ENCODE assay signal across 1 cellular context in the genomic region with DNA sequence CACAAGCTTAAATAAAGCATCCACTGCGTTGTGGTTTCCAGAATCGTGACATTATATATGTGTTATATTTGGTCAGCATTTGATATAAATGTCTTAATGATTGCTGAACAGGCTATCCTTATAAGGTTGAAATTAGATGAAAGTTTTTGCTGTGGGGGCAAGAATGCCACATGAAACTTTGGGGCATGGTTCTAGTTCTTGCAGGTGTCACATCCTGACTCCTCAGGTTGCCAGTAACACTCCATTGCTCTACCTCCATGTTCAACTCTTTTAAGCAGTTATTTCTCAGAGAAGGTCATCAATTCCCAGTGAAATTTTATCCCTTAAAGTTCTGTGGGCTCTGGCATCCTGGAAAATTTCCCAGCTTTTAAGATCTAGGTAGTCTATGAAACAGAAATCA.
TF ChIP-seq lines count a peak whose summit lies in the region.

No MANE protein-coding gene starts in this region.

TF ChIP-seq in SK-N-SH treated with all-trans-retinoic acid at 6 μM for 48 hours, 23 proteins besides CTCF, POLR2A, EP300 and RAD21 (continued from another document):
- TF ChIP-seq, protein P1, sequence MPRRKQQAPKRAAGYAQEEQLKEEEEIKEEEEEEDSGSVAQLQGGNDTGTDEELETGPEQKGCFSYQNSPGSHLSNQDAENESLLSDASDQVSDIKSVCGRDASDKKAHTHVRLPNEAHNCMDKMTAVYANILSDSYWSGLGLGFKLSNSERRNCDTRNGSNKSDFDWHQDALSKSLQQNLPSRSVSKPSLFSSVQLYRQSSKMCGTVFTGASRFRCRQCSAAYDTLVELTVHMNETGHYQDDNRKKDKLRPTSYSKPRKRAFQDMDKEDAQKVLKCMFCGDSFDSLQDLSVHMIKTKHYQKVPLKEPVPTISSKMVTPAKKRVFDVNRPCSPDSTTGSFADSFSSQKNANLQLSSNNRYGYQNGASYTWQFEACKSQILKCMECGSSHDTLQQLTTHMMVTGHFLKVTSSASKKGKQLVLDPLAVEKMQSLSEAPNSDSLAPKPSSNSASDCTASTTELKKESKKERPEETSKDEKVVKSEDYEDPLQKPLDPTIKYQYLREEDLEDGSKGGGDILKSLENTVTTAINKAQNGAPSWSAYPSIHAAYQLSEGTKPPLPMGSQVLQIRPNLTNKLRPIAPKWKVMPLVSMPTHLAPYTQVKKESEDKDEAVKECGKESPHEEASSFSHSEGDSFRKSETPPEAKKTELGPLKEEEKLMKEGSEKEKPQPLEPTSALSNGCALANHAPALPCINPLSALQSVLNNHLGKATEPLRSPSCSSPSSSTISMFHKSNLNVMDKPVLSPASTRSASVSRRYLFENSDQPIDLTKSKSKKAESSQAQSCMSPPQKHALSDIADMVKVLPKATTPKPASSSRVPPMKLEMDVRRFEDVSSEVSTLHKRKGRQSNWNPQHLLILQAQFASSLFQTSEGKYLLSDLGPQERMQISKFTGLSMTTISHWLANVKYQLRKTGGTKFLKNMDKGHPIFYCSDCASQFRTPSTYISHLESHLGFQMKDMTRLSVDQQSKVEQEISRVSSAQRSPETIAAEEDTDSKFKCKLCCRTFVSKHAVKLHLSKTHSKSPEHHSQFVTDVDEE (CRISPR knock-in tag; IDR thresholded peaks at IDR 0.05): no peak
- TF ChIP-seq BACH2 (CRISPR knock-in tag; IDR thresholded peaks at IDR 0.05; ENCODE audit: borderline replicate concordance) (no peak), ESRRG (CRISPR knock-in tag; IDR thresholded peaks at IDR 0.05) (no peak), ZFP3 (CRISPR knock-in tag; IDR thresholded peaks at IDR 0.05) (no peak), ARNTL (CRISPR knock-in tag; IDR thresholded peaks at IDR 0.05; ENCODE audit: borderline replicate concordance, low read depth) (no peak), ZFP30 (CRISPR knock-in tag; IDR thresholded peaks at IDR 0.05) (no peak), ZC3H10 (CRISPR knock-in tag; IDR thresholded peaks at IDR 0.05) (no peak)
- TF ChIP-seq, protein P2, sequence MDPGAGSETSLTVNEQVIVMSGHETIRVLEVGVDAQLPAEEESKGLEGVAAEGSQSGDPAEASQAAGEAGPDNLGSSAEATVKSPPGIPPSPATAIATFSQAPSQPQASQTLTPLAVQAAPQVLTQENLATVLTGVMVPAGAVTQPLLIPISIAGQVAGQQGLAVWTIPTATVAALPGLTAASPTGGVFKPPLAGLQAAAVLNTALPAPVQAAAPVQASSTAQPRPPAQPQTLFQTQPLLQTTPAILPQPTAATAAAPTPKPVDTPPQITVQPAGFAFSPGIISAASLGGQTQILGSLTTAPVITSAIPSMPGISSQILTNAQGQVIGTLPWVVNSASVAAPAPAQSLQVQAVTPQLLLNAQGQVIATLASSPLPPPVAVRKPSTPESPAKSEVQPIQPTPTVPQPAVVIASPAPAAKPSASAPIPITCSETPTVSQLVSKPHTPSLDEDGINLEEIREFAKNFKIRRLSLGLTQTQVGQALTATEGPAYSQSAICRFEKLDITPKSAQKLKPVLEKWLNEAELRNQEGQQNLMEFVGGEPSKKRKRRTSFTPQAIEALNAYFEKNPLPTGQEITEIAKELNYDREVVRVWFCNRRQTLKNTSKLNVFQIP (CRISPR knock-in tag; IDR thresholded peaks at IDR 0.05; ENCODE audit: borderline replicate concordance, low read depth): no peak
- TF ChIP-seq, protein P3, sequence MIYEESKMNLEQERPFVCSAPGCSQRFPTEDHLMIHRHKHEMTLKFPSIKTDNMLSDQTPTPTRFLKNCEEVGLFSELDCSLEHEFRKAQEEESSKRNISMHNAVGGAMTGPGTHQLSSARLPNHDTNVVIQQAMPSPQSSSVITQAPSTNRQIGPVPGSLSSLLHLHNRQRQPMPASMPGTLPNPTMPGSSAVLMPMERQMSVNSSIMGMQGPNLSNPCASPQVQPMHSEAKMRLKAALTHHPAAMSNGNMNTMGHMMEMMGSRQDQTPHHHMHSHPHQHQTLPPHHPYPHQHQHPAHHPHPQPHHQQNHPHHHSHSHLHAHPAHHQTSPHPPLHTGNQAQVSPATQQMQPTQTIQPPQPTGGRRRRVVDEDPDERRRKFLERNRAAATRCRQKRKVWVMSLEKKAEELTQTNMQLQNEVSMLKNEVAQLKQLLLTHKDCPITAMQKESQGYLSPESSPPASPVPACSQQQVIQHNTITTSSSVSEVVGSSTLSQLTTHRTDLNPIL (CRISPR knock-in tag; IDR thresholded peaks at IDR 0.05; ENCODE audit: low read depth): no peak
